In genomic region chr5:150236313-150236712, GRCh38 we compare ENCODE assay signal across 12 cellular contexts. TPM values are rescaled to one million over a fixed set of nuclear protein-coding genes. Genes with fewer than 3 reads are reported as not detected.
"Had no signal": no experiment of that assay in that cellular context is flagged by ENCODE, and none has a peak within 500 bp of the region (broad histone marks: within the 10 kb centered on the region; RNA-seq: fewer than 3 reads in every experiment).

No MANE protein-coding gene starts in this region.

- H3K4me1 ChIP-seq: HAP-1 had no signal

- H3K9ac ChIP-seq: GM23248 had no signal

- FAIRE-seq: H1, H54 had no signal

- H3K9me3 ChIP-seq: HAP-1 had no signal

- H3K4me3 ChIP-seq: GM23248, GM23338, HAP-1 had no signal

- H3K27ac ChIP-seq: GM23248 had no signal

- H3K4me1 Mint-ChIP-seq: GM23338, H9 had no signal

- H3K27ac Mint-ChIP-seq: GM23338, H9, HFFc6 had no signal

- H3K4me2 ChIP-seq: GM23338 had no signal

- H2AFZ ChIP-seq: GM23248, GM23338 had no signal

- DNase-seq: GM23248, GOT3, H7, H9, HCEC 1CT, HFFc6 had no signal

- ATAC-seq: GM23338, HCT116 had no signal

- H3K4me3 Mint-ChIP-seq: GM23338, H9, HFFc6 had no signal

- H3K9me3 Mint-ChIP-seq: GM23338, H9, HFFc6 had no signal

- H3K36me3 ChIP-seq: HAP-1 had no signal

RNA-seq across cellular contexts. Expression of gene SLC6A7, which starts 46.5 kb away (rescaled TPM):
- total RNA-seq: GM23248, GM23338, H4, H7, H9, HFFc6 had no signal
- polyA plus RNA-seq: GM23248, GM23338 had no signal

RNA-seq across cellular contexts. Expression of gene CAMK2A, which starts 53.3 kb away (rescaled TPM):
- total RNA-seq: GM23338 had no signal
- polyA plus RNA-seq: GM23248 had no signal
